ENCODE assay signal across 1 cellular context in the genomic region with DNA sequence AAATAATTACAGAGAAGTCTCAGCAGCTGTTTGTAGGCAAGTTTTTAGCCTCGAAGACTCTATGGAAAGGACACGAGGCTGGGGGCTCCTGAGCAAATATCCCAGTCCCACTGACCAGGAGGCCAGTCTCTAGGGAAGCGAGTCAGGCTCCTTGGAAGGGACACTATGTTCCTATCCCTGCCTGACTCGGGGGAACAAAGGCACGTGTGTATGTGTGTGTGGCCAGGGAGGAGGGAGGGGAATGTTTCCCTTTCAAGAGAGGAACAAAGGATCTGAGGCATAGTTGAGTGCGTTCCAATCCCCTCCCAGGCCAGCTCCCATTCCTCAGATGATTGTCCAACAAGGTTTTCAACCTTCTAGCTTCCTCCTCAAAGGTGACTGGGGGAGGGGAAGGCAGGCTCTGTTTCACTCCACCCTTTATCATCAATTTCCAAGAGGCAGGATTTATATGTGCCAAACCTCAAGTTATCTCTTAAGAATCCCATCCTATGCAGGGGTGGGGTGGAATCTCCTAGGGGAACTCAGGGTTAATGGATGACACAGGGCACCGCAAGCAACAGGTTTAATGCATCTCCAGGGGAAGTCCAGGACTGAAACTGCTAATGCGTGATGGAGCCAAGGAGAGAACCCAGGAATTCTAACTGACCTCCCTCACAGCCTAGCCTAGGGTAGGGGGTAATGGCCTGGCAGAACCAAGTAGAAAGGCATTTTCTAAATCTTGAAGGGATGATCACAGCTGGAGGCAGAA.
TF ChIP-seq lines count a peak whose summit lies in the region.

No MANE protein-coding gene starts in this region.

TF ChIP-seq in GM23338, 12 proteins besides CTCF, POLR2A, EP300 and RAD21 (continued from another document):
- TF ChIP-seq ZNF462 (CRISPR knock-in tag; IDR thresholded peaks at IDR 0.05) (peak; percentile 84), ZNF114 (CRISPR knock-in tag; IDR thresholded peaks at IDR 0.05) (0 out of 2 replicates have a peak, but pooled peaks have one; percentile 44)
